In genomic region chr13:112977091-112977490, GRCh38 we compare ENCODE assay signal across 15 cellular contexts. TPM values are rescaled to one million over a fixed set of nuclear protein-coding genes. Genes with fewer than 3 reads are reported as not detected.
DNase-seq lines count a peak whose midpoint lies in the region; ATAC-seq and TF ChIP-seq lines count a peak whose summit lies in the region.
"Had no signal": no experiment of that assay in that cellular context is flagged by ENCODE, and none has a peak within 500 bp of the region (broad histone marks: within the 10 kb centered on the region; RNA-seq: fewer than 3 reads in every experiment).

No MANE protein-coding gene starts in this region.

- H3K9me3 Mint-ChIP-seq in WTC11 (peaks cover 5% of the 10 kb centered on the region), progenitor cell of endocrine pancreas (ENCODE audit: low read depth) (peaks cover 2% of the 10 kb centered on the region)
- H3K9me3 Mint-ChIP-seq in activated T-helper 17 cell treated with anti-CD3 and anti-CD28 coated beads, Interleukin-2, amount 50 U/mL, for 72 hours = peaks cover 5% of the 10 kb centered on the region
- H3K9me3 Mint-ChIP-seq: CD8-positive, alpha-beta memory T cell had no signal

- H3K27me3 Mint-ChIP-seq in WTC11 (ENCODE audit: low read depth) (no peaks in the 10 kb centered on the region), progenitor cell of endocrine pancreas (no peaks in the 10 kb centered on the region)
- H3K27me3 Mint-ChIP-seq in activated T-helper 17 cell treated with anti-CD3 and anti-CD28 coated beads, Interleukin-2, amount 50 U/mL, for 72 hours = no peaks in the 10 kb centered on the region
- H3K27me3 Mint-ChIP-seq: CD4-positive, CD25-positive, alpha-beta regulatory T cell had no signal

- H3K36me3 Mint-ChIP-seq in WTC11 = no peaks in the 10 kb centered on the region
- H3K36me3 Mint-ChIP-seq in progenitor cell of endocrine pancreas (ENCODE audit: insufficient read depth) = no peaks in the 10 kb centered on the region
- H3K36me3 Mint-ChIP-seq in activated T-helper 17 cell treated with anti-CD3 and anti-CD28 coated beads, Interleukin-2, amount 50 U/mL, for 72 hours (ENCODE audit: low read depth) = no peaks in the 10 kb centered on the region

- no peaks in the 10 kb centered on the region for H3K9me3 ChIP-seq in right cardiac atrium (ENCODE audit: control insufficient read depth, low read length)
- H3K9me3 ChIP-seq: BE2C, Caco-2 had no signal

- intact Hi-C loops in right cardiac atrium (cut with DNase I) = no loop called here
- intact Hi-C loops in left ventricle myocardium superior (cut with micrococcal nuclease) = no loop called here

- WGBS in right cardiac atrium = 65% methylated on average over 11 of the region's 11 CpGs

- H3K4me3 Mint-ChIP-seq in WTC11 (no peak overlapping the region), progenitor cell of endocrine pancreas (ENCODE audit: low read depth) (no peak overlapping the region)
- H3K4me3 Mint-ChIP-seq in activated T-helper 17 cell treated with anti-CD3 and anti-CD28 coated beads, Interleukin-2, amount 50 U/mL, for 72 hours = no peak overlapping the region
- H3K4me3 Mint-ChIP-seq: CD4-positive, CD25-positive, alpha-beta regulatory T cell; CD8-positive, alpha-beta memory T cell had no signal

- H3K27ac Mint-ChIP-seq in WTC11 (peak overlapping the region; percentile 66), progenitor cell of endocrine pancreas (peak overlapping the region; percentile 11)
- H3K27ac Mint-ChIP-seq in activated T-helper 17 cell treated with anti-CD3 and anti-CD28 coated beads, Interleukin-2, amount 50 U/mL, for 72 hours = no peak overlapping the region
- H3K27ac Mint-ChIP-seq: CD4-positive, CD25-positive, alpha-beta regulatory T cell; CD8-positive, alpha-beta memory T cell had no signal

- H3K4me3 ChIP-seq in right cardiac atrium (ENCODE audit: low read length) = no peak overlapping the region
- H3K4me3 ChIP-seq: GM12878 had no signal

- CTCF ChIA-PET in WTC11 (lab: Charles Lee) = interaction anchor here (1.2 to 3.0 kb wide), 3 partner anchors 7 to 109 kb away, joined by 3 to 8 read pairs (median 4); no protein-coding TSS in a partner anchor

- no peak overlapping the region for H3K27ac ChIP-seq in right cardiac atrium (ENCODE audit: low read length)

- peak in 2 of 3 donors; percentile 16 to 32 for DNase-seq in right cardiac atrium
- DNase-seq in left ventricle myocardium superior = no peak
- DNase-seq in WTC11 (ENCODE audit: low spot score) = no peak
- DNase-seq in progenitor cell of endocrine pancreas (ENCODE audit: low spot score, unreplicated experiment) = no peak
- no peak for DNase-seq in OCI-M1 (lab: John Stamatoyannopoulos, UW)
- DNase-seq in germinal center (ENCODE audit: low spot score) = no peak
- DNase-seq: ACHN; BE2C; C1 segment of cervical spinal cord; Caco-2; CD4-positive, CD25-positive, alpha-beta regulatory T cell; CD8-positive, alpha-beta memory T cell; H9 had no signal

- no peak for TF ChIP-seq CTCF in WTC11 (IDR thresholded peaks at IDR 0.05)
- TF ChIP-seq CTCF in progenitor cell of endocrine pancreas (IDR thresholded peaks at IDR 0.05; ENCODE audit: unreplicated experiment) = no peak

- H3K4me1 Mint-ChIP-seq in WTC11 (no peaks in the 10 kb centered on the region), progenitor cell of endocrine pancreas (ENCODE audit: low read depth) (no peaks in the 10 kb centered on the region)
- H3K4me1 Mint-ChIP-seq in activated T-helper 17 cell treated with anti-CD3 and anti-CD28 coated beads, Interleukin-2, amount 50 U/mL, for 72 hours = peaks cover 6% of the 10 kb centered on the region

- POLR2A ChIA-PET in WTC11 (lab: Charles Lee) = interaction anchor here (0.5 kb wide), 1 partner anchor 9 kb away, joined by 8 read pairs; no protein-coding TSS in a partner anchor

- H3K4me1 ChIP-seq in right cardiac atrium (ENCODE audit: control insufficient read depth, insufficient read depth, low read length) = no peaks in the 10 kb centered on the region
- H3K4me1 ChIP-seq: BE2C, Caco-2 had no signal

- no peak for ATAC-seq in right cardiac atrium
- ATAC-seq in left ventricle myocardium superior = no peak
- ATAC-seq in WTC11 = no peak
- ATAC-seq in activated T-helper 17 cell treated with anti-CD3 and anti-CD28 coated beads, Interleukin-2, amount 50 U/mL, for 72 hours (replicated peaks) = no peak
- ATAC-seq: GM12878 had no signal

- H3K27me3 ChIP-seq in right cardiac atrium (ENCODE audit: control insufficient read depth, insufficient read depth) = no peaks in the 10 kb centered on the region
- H3K27me3 ChIP-seq: BE2C had no signal

TF ChIP-seq in WTC11, 78 proteins besides CTCF, POLR2A, EP300 and RAD21:
- TF ChIP-seq NFYB (CRISPR knock-in tag; conservative IDR thresholded peaks at IDR 0.05; ENCODE audit: low read depth) = no peak
- no peak for TF ChIP-seq NFE2L1 (CRISPR knock-in tag; IDR thresholded peaks at IDR 0.05)
- TF ChIP-seq USF1 (CRISPR knock-in tag; IDR thresholded peaks at IDR 0.05) = no peak
- no peak for TF ChIP-seq PRDM15 (CRISPR knock-in tag; IDR thresholded peaks at IDR 0.05)
- no peak for TF ChIP-seq ZMAT4 (CRISPR knock-in tag; IDR thresholded peaks at IDR 0.05)
- no peak for TF ChIP-seq ZNF232 (CRISPR knock-in tag; IDR thresholded peaks at IDR 0.05)

RNA-seq across cellular contexts. Expression of gene MCF2L, which starts 8.1 kb away (rescaled TPM):
- total RNA-seq in right cardiac atrium (10 to 100 TPM; 18.0 to 47.5 (median 27.4) TPM), left ventricle myocardium superior (49.5 TPM), WTC11 (2021) (34.8 to 35.4 TPM (median 34.9 TPM) in 3 replicates), progenitor cell of endocrine pancreas (82.6 and 90.0 TPM in 2 replicates)
- 33.2 TPM for polyA plus RNA-seq in right cardiac atrium
- 1 to 10 TPM; 2.0 to 3.0 TPM for total RNA-seq in activated T-helper 17 cell treated with anti-CD3 and anti-CD28 coated beads, Interleukin-2, amount 50 U/mL, for 72 hours

Comparison
In these comparisons a context has a peak if more than half of its experiments do, and no peak if none do; other contexts are left out.
1. DNase-seq: peak in right cardiac atrium (2 of 3); none in left ventricle myocardium superior (single experiment), WTC11 (single experiment), progenitor cell of endocrine pancreas (single experiment), OCI-M1 (single experiment) and germinal center (single experiment).